Comparison of ENCODE assay signal across 8 cellular contexts in the genomic region with DNA sequence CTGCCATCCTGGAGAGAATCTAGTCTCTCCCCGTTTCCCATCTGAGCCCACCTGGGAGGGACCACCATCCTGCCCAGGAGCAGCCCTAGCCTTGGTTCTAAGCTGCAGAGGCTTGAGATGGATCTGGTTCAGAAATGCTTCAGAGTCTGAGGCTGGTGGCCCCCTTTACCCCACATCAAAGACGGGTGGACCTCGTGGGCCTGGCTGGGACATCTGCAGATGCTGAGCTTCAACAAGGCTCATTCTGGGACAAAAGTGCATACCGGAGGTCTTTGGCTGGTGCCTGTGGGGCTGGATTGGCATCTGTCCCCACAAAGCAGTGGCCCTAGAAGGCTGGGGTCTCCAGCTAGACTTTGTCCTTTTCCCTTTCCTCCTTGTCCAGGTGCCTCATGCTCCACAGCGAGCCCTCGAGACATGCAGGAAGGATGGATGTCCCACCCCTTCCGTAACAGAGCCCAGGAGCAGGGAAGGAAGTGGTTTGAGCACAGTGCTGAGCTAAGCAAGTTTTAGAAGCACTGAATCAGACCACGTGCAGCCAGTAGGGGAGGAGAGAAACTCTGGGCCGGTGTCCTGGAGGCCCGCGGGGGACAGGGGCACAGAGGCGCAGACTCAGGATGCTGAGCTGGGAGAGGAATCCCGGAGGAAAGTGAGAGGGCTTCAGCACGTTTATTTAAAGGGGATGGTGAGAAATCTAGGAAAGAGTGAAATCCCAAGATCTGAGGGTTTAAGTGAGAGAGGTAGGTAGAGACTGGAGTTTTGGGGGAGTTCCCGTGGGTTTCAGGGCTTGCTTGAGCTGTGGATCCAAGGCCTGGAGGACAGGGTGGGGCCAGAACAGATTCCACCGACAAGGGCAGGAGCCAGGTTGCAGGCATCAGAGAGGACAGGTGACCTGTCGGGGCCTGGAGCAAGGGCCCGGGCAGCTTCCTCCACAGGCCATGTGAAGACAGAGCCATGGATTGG. TPM values are rescaled to one million over a fixed set of nuclear protein-coding genes. Genes with fewer than 3 reads are reported as not detected.
DNase-seq lines count a peak whose midpoint lies in the region; ATAC-seq and TF ChIP-seq lines count a peak whose summit lies in the region.

No MANE protein-coding gene starts in this region.

- peak overlapping the region in 5 of 10 experiments; percentile 3 to 33 (median 14); a peak in 4 of 20 replicates for H3K4me3 ChIP-seq in BLaER1 treated with 17β-estradiol and CSF1 and Interleukin-3, amounts not matched to agents 10 nM and 100 nM
- H3K4me3 ChIP-seq in Peyer's patch (peak overlapping the region in 1 of 4 donors; percentile 3), thyroid gland (replicated peaks in 1 of 3) (no peak overlapping the region)

- peak in 2 of 3 donors; percentile 79 to 84 for DNase-seq in Peyer's patch
- peak in 27 of 42 donors; percentile 16 to 69 (median 42) for DNase-seq in head of caudate nucleus
- DNase-seq in stimulated activated naive CD8-positive, alpha-beta T cell treated with anti-CD3 and anti-CD28 coated beads, Interleukin-15, Interleukin-2, amounts not matched to agents 100 U/mL and 50 U/mL, for 24 hours: peak; percentile 43
- DNase-seq in NCI-H345 (lab: John Stamatoyannopoulos, UW): no peak
- DNase-seq in thyroid gland: no peak
- no peak for DNase-seq in putamen (ENCODE audit: low spot score)

- intact Hi-C loops in head of caudate nucleus (cut with DNase I): no loop called here
- intact Hi-C loops in thyroid gland (cut with DNase I): no loop called here

- H3K9me3 ChIP-seq in BLaER1 treated with 17β-estradiol and CSF1 and Interleukin-3, amounts not matched to agents 10 nM and 100 nM (replicated peaks in 1 of 11): no peaks in the 10 kb centered on the region
- no peaks in the 10 kb centered on the region for H3K9me3 ChIP-seq in Peyer's patch
- no peaks in the 10 kb centered on the region for H3K9me3 ChIP-seq in thyroid gland

- peaks cover 18 to 42% (median 36%) of the 10 kb centered on the region in 11 experiments; a peak in 21 of 22 replicates for H3K27me3 ChIP-seq in BLaER1 treated with 17β-estradiol and CSF1 and Interleukin-3, amounts not matched to agents 10 nM and 100 nM
- no peaks in the 10 kb centered on the region for H3K27me3 ChIP-seq in Peyer's patch
- H3K27me3 ChIP-seq in thyroid gland: no peaks in the 10 kb centered on the region

- H3K36me3 ChIP-seq in BLaER1 treated with 17β-estradiol and CSF1 and Interleukin-3, amounts not matched to agents 10 nM and 100 nM: no peaks in the 10 kb centered on the region
- no peaks in the 10 kb centered on the region for H3K36me3 ChIP-seq in Peyer's patch
- no peaks in the 10 kb centered on the region for H3K36me3 ChIP-seq in thyroid gland

- H3K4me1 ChIP-seq in BLaER1 treated with 17β-estradiol and CSF1 and Interleukin-3, amounts not matched to agents 10 nM and 100 nM: peaks cover 38 to 65% (median 47%) of the 10 kb centered on the region in 10 experiments
- peaks cover 0 to 23% (median 15%) of the 10 kb centered on the region in 4 donors for H3K4me1 ChIP-seq in Peyer's patch
- H3K4me1 ChIP-seq in thyroid gland: peaks cover 0 to 3% of the 10 kb centered on the region in 2 donors

- WGBS in thyroid gland, 2 donors: 64 to 65% methylated on average over 17 of the region's 18 CpGs

- no peak for TF ChIP-seq CTCF in Peyer's patch (IDR thresholded peaks at IDR 0.05)
- no peak for TF ChIP-seq CTCF in thyroid gland (IDR thresholded peaks at IDR 0.05)

- peak overlapping the region; percentile 13 to 69 (median 45); a peak in 17 of 22 replicates for H3K27ac ChIP-seq in BLaER1 treated with 17β-estradiol and CSF1 and Interleukin-3, amounts not matched to agents 10 nM and 100 nM
- H3K27ac ChIP-seq in Peyer's patch: peak overlapping the region in 3 of 4 donors; percentile 9 to 57 (median 10)
- H3K27ac ChIP-seq in thyroid gland: no peak overlapping the region

- H3K9ac ChIP-seq in BLaER1 treated with 17β-estradiol and CSF1 and Interleukin-3, amounts not matched to agents 10 nM and 100 nM: peak overlapping the region in 3 of 11 experiments; percentile 1 to 40 (median 26); a peak in 2 of 22 replicates

- ATAC-seq in GM19463 (IDR thresholded peaks at IDR 0.05; ENCODE audit: unreplicated experiment): peak; percentile 35
- peak; percentile 57 for ATAC-seq in stimulated activated naive CD8-positive, alpha-beta T cell treated with anti-CD3 and anti-CD28 coated beads, Interleukin-15, Interleukin-2, amounts not matched to agents 100 U/mL and 50 U/mL, for 24 hours

- H4K20me1 ChIP-seq in BLaER1 treated with 17β-estradiol and CSF1 and Interleukin-3, amounts not matched to agents 10 nM and 100 nM: peaks cover 0 to 4% (median 0%) of the 10 kb centered on the region in 11 experiments; a peak in 5 of 22 replicates

- no peak for TF ChIP-seq POLR2A in Peyer's patch (IDR thresholded peaks at IDR 0.05)
- no peak for TF ChIP-seq POLR2A in thyroid gland (IDR thresholded peaks at IDR 0.05)

- H3K4me2 ChIP-seq in BLaER1 treated with 17β-estradiol and CSF1 and Interleukin-3, amounts not matched to agents 10 nM and 100 nM: peak overlapping the region; percentile 69 to 98 (median 82)

RNA-seq across cellular contexts. Expression of a gene that starts 4.6 kb away (rescaled TPM):
- total RNA-seq in Peyer's patch (10 to 100 TPM; 16.9 to 27.1 (median 21.7) TPM), thyroid gland (1 to 10 TPM; 3.7 to 6.0 (median 4.9) TPM)

RNA-seq across cellular contexts. Expression of a gene that starts 22.6 kb away (rescaled TPM):
- 10 to 100 TPM in 1 of 4 donors, 1 to 10 TPM in 3; 3.3 to 14.1 (median 6.7) TPM for total RNA-seq in Peyer's patch
- under 1 TPM; 0.27 to 0.93 (median 0.61) TPM for total RNA-seq in thyroid gland

Comparison
In these comparisons a context has a peak if more than half of its experiments do, and no peak if none do; other contexts are left out.
1. H3K27ac ChIP-seq: peak in BLaER1 treated with 17β-estradiol and CSF1 and Interleukin-3, amounts not matched to agents 10 nM and 100 nM (11 of 11) and Peyer's patch (3 of 4); none in thyroid gland (0 of 3).
2. DNase-seq: peak in Peyer's patch (2 of 3), head of caudate nucleus (27 of 42) and stimulated activated naive CD8-positive, alpha-beta T cell treated with anti-CD3 and anti-CD28 coated beads, Interleukin-15, Interleukin-2, amounts not matched to agents 100 U/mL and 50 U/mL, for 24 hours (single experiment); none in NCI-H345 (single experiment), thyroid gland (0 of 2) and putamen (single experiment).